24 cellular contexts compared by ENCODE assay signal in the genomic region with DNA sequence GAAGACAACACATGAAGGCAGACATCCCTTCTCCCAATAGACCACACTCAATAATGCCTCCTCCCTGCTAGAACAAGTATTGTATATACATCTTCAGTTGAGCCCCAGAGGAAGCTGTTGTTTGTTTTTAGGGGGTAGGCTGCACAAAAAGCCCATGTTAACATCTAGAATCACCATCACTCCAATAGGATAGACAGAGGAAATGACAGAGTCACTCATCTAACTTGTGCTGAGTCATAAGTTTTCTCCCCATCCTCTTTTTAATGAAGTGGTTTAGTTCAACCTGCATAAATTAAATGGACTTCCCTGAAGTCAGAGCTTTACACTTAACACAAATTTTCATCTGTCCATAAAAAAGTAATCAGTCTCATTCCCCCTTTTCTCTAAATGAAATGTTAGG.
"Had no signal": no experiment of that assay in that cellular context is flagged by ENCODE, and none has a peak within 500 bp of the region (broad histone marks: within the 10 kb centered on the region; RNA-seq: fewer than 3 reads in every experiment).

No MANE protein-coding gene starts in this region.

- H3K4me3 ChIP-seq: left lung, ovary, psoas muscle, sigmoid colon, stomach, thyroid gland, vagina had no signal

- H3K4me1 ChIP-seq: left lung, psoas muscle, vagina had no signal

- H3K36me3 ChIP-seq: left lung, ovary, sigmoid colon, stomach, thyroid gland, vagina had no signal

- H3K9me3 ChIP-seq: ovary, psoas muscle, sigmoid colon, thyroid gland, vagina had no signal

- FAIRE-seq: endometrium, frontal cortex, keratinocyte had no signal

- H3K27ac ChIP-seq: left lung, ovary, psoas muscle, sigmoid colon, stomach, thyroid gland, vagina had no signal

- ATAC-seq: effector memory CD8-positive, alpha-beta T cell; left lung; naive thymus-derived CD4-positive, alpha-beta T cell; psoas muscle; right cardiac atrium; stimulated activated effector memory CD8-positive, alpha-beta T cell treated with anti-CD3 and anti-CD28 coated beads, Interleukin-12 subunit alpha, Interleukin-12 subunit beta, amount 100 ng/mL, for 72 hours had no signal

- H3K27me3 ChIP-seq: left lung, ovary, sigmoid colon, stomach, thyroid gland, vagina had no signal

- DNase-seq: cortex of kidney; effector memory CD8-positive, alpha-beta T cell; head of caudate nucleus; left lung; mesenchymal stem cell; midbrain; naive thymus-derived CD4-positive, alpha-beta T cell; occipital lobe; ovary; posterior cingulate gyrus; psoas muscle; right cardiac atrium; sigmoid colon; stimulated activated CD4-positive, alpha-beta T cell treated with anti-CD3 and anti-CD28 coated beads, Interleukin-2, amount 100 ng/mL, for 24 hours; stimulated activated CD4-positive, alpha-beta T cell treated with anti-CD3 and anti-CD28 coated beads, Interleukin-4, amount 100 ng/mL, for 24 hours; stimulated activated naive CD4-positive, alpha-beta T cell treated with Interleukin-2 at 50 U/mL for 16 hours; stomach; thyroid gland; trophoblast cell had no signal
